Comparison of ENCODE assay signal across 15 cellular contexts in the genomic region with DNA sequence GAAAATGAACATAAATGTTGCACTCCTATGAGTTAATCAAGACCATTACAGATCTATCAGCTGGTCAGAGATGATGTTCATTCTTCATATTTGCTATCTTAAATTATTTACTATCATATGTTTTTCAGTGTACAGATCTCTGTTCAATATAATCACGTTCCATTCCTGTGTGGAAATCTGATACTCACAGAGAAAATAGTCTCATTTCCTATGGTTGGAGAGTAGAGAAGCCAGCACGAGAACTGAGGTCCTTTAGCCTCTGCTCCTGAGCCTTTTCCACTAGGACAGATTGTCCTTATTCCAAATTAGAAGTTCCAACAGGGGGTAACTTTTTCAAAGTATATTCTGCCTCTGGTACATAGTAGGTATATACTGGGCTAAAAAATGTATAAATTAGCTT. TPM values are rescaled to one million over a fixed set of nuclear protein-coding genes. Genes with fewer than 3 reads are reported as not detected.
DNase-seq lines count a peak whose midpoint lies in the region; ATAC-seq and TF ChIP-seq lines count a peak whose summit lies in the region.
"Had no signal": no experiment of that assay in that cellular context is flagged by ENCODE, and none has a peak within 500 bp of the region (broad histone marks: within the 10 kb centered on the region; RNA-seq: fewer than 3 reads in every experiment).

No MANE protein-coding gene starts in this region.

- intact Hi-C loops in body of pancreas (cut with DNase I) (no loop called here), ascending aorta (cut with DNase I) (no loop called here)

- peaks cover 22% of the 10 kb centered on the region for H3K36me3 Mint-ChIP-seq in CD4-positive, CD25-positive, alpha-beta regulatory T cell
- peaks cover 42% of the 10 kb centered on the region for H3K36me3 Mint-ChIP-seq in nephron (ENCODE audit: low read depth)

- no peak overlapping the region for H3K9ac ChIP-seq in KMS-11

- peak overlapping the region; percentile 67 for H3K4me3 ChIP-seq in CD4-positive, CD25-positive, alpha-beta regulatory T cell (ENCODE audit: low read depth, low read length)
- H3K4me3 ChIP-seq in KMS-11 (IDR thresholded peaks at IDR 0.05; ENCODE audit: insufficient read depth, low read depth, low read length) (no peak overlapping the region), body of pancreas (no peak overlapping the region), ascending aorta (no peak overlapping the region)

- H3K79me2 ChIP-seq in KMS-11 (ENCODE audit: insufficient read depth, low read depth): no peaks in the 10 kb centered on the region

- TF ChIP-seq CTCF in KMS-11 (conservative IDR thresholded peaks at IDR 0.05; ENCODE audit: low read depth, low read length) (no peak), body of pancreas (IDR thresholded peaks at IDR 0.05) (no peak), nephron (IDR thresholded peaks at IDR 0.05; ENCODE audit: unreplicated experiment in 3 of 3) (no peak), ascending aorta (IDR thresholded peaks at IDR 0.05) (no peak)

- H3K36me3 ChIP-seq in CD4-positive, CD25-positive, alpha-beta regulatory T cell (ENCODE audit: control insufficient read depth, insufficient read depth, low read length): peaks cover 37% of the 10 kb centered on the region
- H3K36me3 ChIP-seq in KMS-11 (ENCODE audit: insufficient read depth) (no peaks in the 10 kb centered on the region), body of pancreas (replicated peaks in 1 of 2; ENCODE audit: insufficient read depth in 1 of 2, low read depth in 2 of 2) (no peaks in the 10 kb centered on the region), ascending aorta (peaks cover 9 to 30% of the 10 kb centered on the region in 2 donors)

- H3K4me1 Mint-ChIP-seq in CD4-positive, CD25-positive, alpha-beta regulatory T cell: peaks cover 33 to 54% (median 43%) of the 10 kb centered on the region in 4 donors
- peaks cover 10% of the 10 kb centered on the region for H3K4me1 Mint-ChIP-seq in nephron

- H3K4me1 ChIP-seq in CD4-positive, CD25-positive, alpha-beta regulatory T cell (ENCODE audit: control insufficient read depth, insufficient read depth, low read length, poor library complexity, severe bottlenecking): peaks cover 33% of the 10 kb centered on the region
- H3K4me1 ChIP-seq in KMS-11 (ENCODE audit: low read depth, poor library complexity, severe bottlenecking) (peaks cover 36% of the 10 kb centered on the region), body of pancreas (peaks cover 59% of the 10 kb centered on the region), ascending aorta (no peaks in the 10 kb centered on the region)

- H3K27me3 Mint-ChIP-seq in CD4-positive, CD25-positive, alpha-beta regulatory T cell: no peaks in the 10 kb centered on the region
- no peaks in the 10 kb centered on the region for H3K27me3 Mint-ChIP-seq in nephron (ENCODE audit: low read depth)
- H3K27me3 Mint-ChIP-seq: brain; effector memory CD8-positive, alpha-beta T cell; type B pancreatic cell had no signal

- no peaks in the 10 kb centered on the region for H3K9me3 Mint-ChIP-seq in CD4-positive, CD25-positive, alpha-beta regulatory T cell
- H3K9me3 Mint-ChIP-seq in nephron: no peaks in the 10 kb centered on the region
- H3K9me3 Mint-ChIP-seq: activated T-helper 1 cell treated with anti-CD3 and anti-CD28 coated beads, Interleukin-12 subunit alpha, Interleukin-12 subunit beta, Interleukin-2, Interleukin-4 antibody, amounts not matched to agents 30 ng/mL and 10 ng/mL and 1 ng/mL, durations not matched to agents 14 hours and 24 hours and 36 hours; brain; effector memory CD8-positive, alpha-beta T cell; type B pancreatic cell had no signal

- H4K20me1 ChIP-seq in KMS-11 (ENCODE audit: insufficient read depth): no peaks in the 10 kb centered on the region

- no peak overlapping the region for H2AFZ ChIP-seq in KMS-11 (ENCODE audit: low read depth)

- H3K27ac Mint-ChIP-seq in CD4-positive, CD25-positive, alpha-beta regulatory T cell: peak overlapping the region in 1 of 3 donors; percentile 55
- H3K27ac Mint-ChIP-seq in nephron: peak overlapping the region in 2 of 3 experiments; percentile 35 to 45
- H3K27ac Mint-ChIP-seq: activated T-helper 1 cell treated with anti-CD3 and anti-CD28 coated beads, Interleukin-12 subunit alpha, Interleukin-12 subunit beta, Interleukin-2, Interleukin-4 antibody, amounts not matched to agents 30 ng/mL and 10 ng/mL and 1 ng/mL, durations not matched to agents 14 hours and 24 hours and 36 hours; type B pancreatic cell had no signal

- no peak overlapping the region for H3K4me3 Mint-ChIP-seq in CD4-positive, CD25-positive, alpha-beta regulatory T cell
- no peak overlapping the region for H3K4me3 Mint-ChIP-seq in nephron
- H3K4me3 Mint-ChIP-seq: activated T-helper 1 cell treated with anti-CD3 and anti-CD28 coated beads, Interleukin-12 subunit alpha, Interleukin-12 subunit beta, Interleukin-2, Interleukin-4 antibody, amounts not matched to agents 30 ng/mL and 10 ng/mL and 1 ng/mL, durations not matched to agents 14 hours and 24 hours and 36 hours; brain; type B pancreatic cell had no signal

- H3K27ac ChIP-seq in CD4-positive, CD25-positive, alpha-beta regulatory T cell (ENCODE audit: insufficient read depth, low read length, poor library complexity, severe bottlenecking): peak overlapping the region; percentile 52
- no peak overlapping the region for H3K27ac ChIP-seq in KMS-11
- peak overlapping the region in 3 of 4 donors; percentile 44 to 81 (median 81) for H3K27ac ChIP-seq in body of pancreas
- no peak overlapping the region for H3K27ac ChIP-seq in ascending aorta
- H3K27ac ChIP-seq: RWPE1 had no signal

- ATAC-seq in CD4-positive, CD25-positive, alpha-beta regulatory T cell (ENCODE audit: low read depth in 2 of 2): no peak
- ATAC-seq in body of pancreas (no peak), HG03135 (IDR thresholded peaks at IDR 0.05; ENCODE audit: unreplicated experiment) (no peak)

- WGBS in body of pancreas, 2 donors: 29% methylated on average over 2 of the region's 2 CpGs

- no peaks in the 10 kb centered on the region for H3K9me3 ChIP-seq in CD4-positive, CD25-positive, alpha-beta regulatory T cell (ENCODE audit: control insufficient read depth in 2 of 2, low read length in 2 of 2)
- H3K9me3 ChIP-seq in body of pancreas (no peaks in the 10 kb centered on the region), ascending aorta (no peaks in the 10 kb centered on the region)

- TF ChIP-seq POLR2A in body of pancreas (IDR thresholded peaks at IDR 0.05): no peak

- no peaks in the 10 kb centered on the region for H3K27me3 ChIP-seq in CD4-positive, CD25-positive, alpha-beta regulatory T cell (ENCODE audit: control insufficient read depth, insufficient read depth, low read length)
- H3K27me3 ChIP-seq in KMS-11 (ENCODE audit: insufficient read depth, low read depth) (no peaks in the 10 kb centered on the region), body of pancreas (no peaks in the 10 kb centered on the region), ascending aorta (no peaks in the 10 kb centered on the region)

- DNase-seq in CD4-positive, CD25-positive, alpha-beta regulatory T cell: no peak
- no peak for DNase-seq in body of pancreas
- no peak for DNase-seq in ascending aorta (ENCODE audit: low spot score in 2 of 2)
- no peak for DNase-seq in COLO668 (lab: John Stamatoyannopoulos, UW; ENCODE audit: unreplicated experiment)
- no peak for DNase-seq in NCI-H1105 (lab: John Stamatoyannopoulos, UW)
- DNase-seq: midbrain, NCI-H446 treated with DMSO at 0.1 percent for 48 hours had no signal

- H3K4me2 ChIP-seq in KMS-11: 0 out of 2 replicates have a peak overlapping the region, but pooled peaks have one; percentile 58

RNA-seq across cellular contexts. Expression of gene UGCG, which starts 29.2 kb away (rescaled TPM):
- 39.6 TPM for total RNA-seq in CD4-positive, CD25-positive, alpha-beta regulatory T cell
- 10 to 100 TPM; 17.1 to 24.2 (median 21.3) TPM for polyA plus RNA-seq in CD4-positive, CD25-positive, alpha-beta regulatory T cell
- total RNA-seq in body of pancreas (10 to 100 TPM; 17.1 to 26.2 TPM), ascending aorta (5.7 TPM)

Comparison
In these comparisons a context has a peak if more than half of its experiments do, and no peak if none do; other contexts are left out.
1. H3K27ac ChIP-seq: peak in CD4-positive, CD25-positive, alpha-beta regulatory T cell (single experiment) and body of pancreas (3 of 4); none in KMS-11 (single experiment) and ascending aorta (0 of 2).